ENCODE assay signal across 1 cellular context in the genomic region with DNA sequence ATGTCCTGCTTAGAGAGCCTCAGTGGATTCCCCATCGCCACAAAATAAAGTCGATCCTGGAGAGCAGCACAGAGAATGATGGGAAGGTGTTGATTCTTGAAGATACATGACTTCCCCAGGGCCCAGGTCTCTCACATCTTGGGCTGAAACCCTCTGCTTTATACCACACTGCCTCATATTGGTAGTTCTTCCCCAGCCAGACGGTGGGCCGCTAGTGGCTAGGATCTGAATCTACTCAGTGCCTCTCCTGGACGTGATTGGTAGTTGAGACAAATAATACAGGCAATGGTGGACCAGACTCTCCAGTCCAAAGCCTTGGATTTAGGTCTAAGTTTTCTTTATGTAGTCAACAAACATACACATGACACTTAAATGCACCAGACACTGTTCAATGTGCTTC.
TF ChIP-seq lines count a peak whose summit lies in the region.

No MANE protein-coding gene starts in this region.

TF ChIP-seq in GM12878, 131 proteins besides CTCF, POLR2A, EP300 and RAD21 (continued from another document):
- TF ChIP-seq, protein P1, sequence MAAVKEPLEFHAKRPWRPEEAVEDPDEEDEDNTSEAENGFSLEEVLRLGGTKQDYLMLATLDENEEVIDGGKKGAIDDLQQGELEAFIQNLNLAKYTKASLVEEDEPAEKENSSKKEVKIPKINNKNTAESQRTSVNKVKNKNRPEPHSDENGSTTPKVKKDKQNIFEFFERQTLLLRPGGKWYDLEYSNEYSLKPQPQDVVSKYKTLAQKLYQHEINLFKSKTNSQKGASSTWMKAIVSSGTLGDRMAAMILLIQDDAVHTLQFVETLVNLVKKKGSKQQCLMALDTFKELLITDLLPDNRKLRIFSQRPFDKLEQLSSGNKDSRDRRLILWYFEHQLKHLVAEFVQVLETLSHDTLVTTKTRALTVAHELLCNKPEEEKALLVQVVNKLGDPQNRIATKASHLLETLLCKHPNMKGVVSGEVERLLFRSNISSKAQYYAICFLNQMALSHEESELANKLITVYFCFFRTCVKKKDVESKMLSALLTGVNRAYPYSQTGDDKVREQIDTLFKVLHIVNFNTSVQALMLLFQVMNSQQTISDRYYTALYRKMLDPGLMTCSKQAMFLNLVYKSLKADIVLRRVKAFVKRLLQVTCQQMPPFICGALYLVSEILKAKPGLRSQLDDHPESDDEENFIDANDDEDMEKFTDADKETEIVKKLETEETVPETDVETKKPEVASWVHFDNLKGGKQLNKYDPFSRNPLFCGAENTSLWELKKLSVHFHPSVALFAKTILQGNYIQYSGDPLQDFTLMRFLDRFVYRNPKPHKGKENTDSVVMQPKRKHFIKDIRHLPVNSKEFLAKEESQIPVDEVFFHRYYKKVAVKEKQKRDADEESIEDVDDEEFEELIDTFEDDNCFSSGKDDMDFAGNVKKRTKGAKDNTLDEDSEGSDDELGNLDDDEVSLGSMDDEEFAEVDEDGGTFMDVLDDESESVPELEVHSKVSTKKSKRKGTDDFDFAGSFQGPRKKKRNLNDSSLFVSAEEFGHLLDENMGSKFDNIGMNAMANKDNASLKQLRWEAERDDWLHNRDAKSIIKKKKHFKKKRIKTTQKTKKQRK (IDR thresholded peaks at IDR 0.05; ENCODE audit: low read depth, low read length): no peak
- TF ChIP-seq BHLHE40 (IDR thresholded peaks at IDR 0.05; ENCODE audit: borderline replicate concordance in 1 of 2, low read depth in 2 of 2, low read length in 1 of 2): no peak
- TF ChIP-seq YY1 (IDR thresholded peaks at IDR 0.05; ENCODE audit: low read depth, low read length): no peak
- TF ChIP-seq, protein P2, sequence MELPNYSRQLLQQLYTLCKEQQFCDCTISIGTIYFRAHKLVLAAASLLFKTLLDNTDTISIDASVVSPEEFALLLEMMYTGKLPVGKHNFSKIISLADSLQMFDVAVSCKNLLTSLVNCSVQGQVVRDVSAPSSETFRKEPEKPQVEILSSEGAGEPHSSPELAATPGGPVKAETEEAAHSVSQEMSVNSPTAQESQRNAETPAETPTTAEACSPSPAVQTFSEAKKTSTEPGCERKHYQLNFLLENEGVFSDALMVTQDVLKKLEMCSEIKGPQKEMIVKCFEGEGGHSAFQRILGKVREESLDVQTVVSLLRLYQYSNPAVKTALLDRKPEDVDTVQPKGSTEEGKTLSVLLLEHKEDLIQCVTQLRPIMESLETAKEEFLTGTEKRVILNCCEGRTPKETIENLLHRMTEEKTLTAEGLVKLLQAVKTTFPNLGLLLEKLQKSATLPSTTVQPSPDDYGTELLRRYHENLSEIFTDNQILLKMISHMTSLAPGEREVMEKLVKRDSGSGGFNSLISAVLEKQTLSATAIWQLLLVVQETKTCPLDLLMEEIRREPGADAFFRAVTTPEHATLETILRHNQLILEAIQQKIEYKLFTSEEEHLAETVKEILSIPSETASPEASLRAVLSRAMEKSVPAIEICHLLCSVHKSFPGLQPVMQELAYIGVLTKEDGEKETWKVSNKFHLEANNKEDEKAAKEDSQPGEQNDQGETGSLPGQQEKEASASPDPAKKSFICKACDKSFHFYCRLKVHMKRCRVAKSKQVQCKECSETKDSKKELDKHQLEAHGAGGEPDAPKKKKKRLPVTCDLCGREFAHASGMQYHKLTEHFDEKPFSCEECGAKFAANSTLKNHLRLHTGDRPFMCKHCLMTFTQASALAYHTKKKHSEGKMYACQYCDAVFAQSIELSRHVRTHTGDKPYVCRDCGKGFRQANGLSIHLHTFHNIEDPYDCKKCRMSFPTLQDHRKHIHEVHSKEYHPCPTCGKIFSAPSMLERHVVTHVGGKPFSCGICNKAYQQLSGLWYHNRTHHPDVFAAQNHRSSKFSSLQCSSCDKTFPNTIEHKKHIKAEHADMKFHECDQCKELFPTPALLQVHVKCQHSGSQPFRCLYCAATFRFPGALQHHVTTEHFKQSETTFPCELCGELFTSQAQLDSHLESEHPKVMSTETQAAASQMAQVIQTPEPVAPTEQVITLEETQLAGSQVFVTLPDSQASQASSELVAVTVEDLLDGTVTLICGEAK (IDR thresholded peaks at IDR 0.05; ENCODE audit: borderline replicate concordance): no peak
- TF ChIP-seq EED (IDR thresholded peaks at IDR 0.05; ENCODE audit: low read depth): no peak
- TF ChIP-seq TCF12 (IDR thresholded peaks at IDR 0.05; ENCODE audit: low read depth, low read length): no peak
- no peak for TF ChIP-seq CEBPB (IDR thresholded peaks at IDR 0.05; ENCODE audit: borderline replicate concordance in 1 of 2, low read depth in 2 of 2, low read length in 2 of 2)
